In genomic region chr1:156766288-156767100, GRCh38 we compare ENCODE assay signal across 8 cellular contexts. TPM values are rescaled to one million over a fixed set of nuclear protein-coding genes. Genes with fewer than 3 reads are reported as not detected.
A peak's percentile ranks its signal among the peaks of the same experiment; 100 is the strongest.
DNase-seq lines count a peak whose midpoint lies in the region; ATAC-seq and TF ChIP-seq lines count a peak whose summit lies in the region.

No MANE protein-coding gene starts in this region.

- no peaks in the 10 kb centered on the region for H3K27me3 Mint-ChIP-seq in activated CD4-positive, alpha-beta memory T cell treated with anti-CD3 and anti-CD28 coated beads, Interleukin-2, amount 10 ng/mL, durations not matched to agents 7 days and 5 days

- H3K4me3 ChIP-seq in breast epithelium = peak overlapping the region; percentile 86 to 98 (median 95)

- no peak for TF ChIP-seq POLR2A in breast epithelium (IDR thresholded peaks at IDR 0.05)

- intact Hi-C loops in breast epithelium (cut with DNase I; ENCODE audit: low total_unique reads) = no loop called here

- no peaks in the 10 kb centered on the region for H3K9me3 Mint-ChIP-seq in activated CD4-positive, alpha-beta memory T cell treated with anti-CD3 and anti-CD28 coated beads, Interleukin-2, amount 10 ng/mL, durations not matched to agents 7 days and 5 days

- peaks cover 0 to 12% of the 10 kb centered on the region in 2 donors for H3K4me1 ChIP-seq in breast epithelium

- POLR2A ChIA-PET in activated CD4-positive, alpha-beta memory T cell treated with anti-CD3 and anti-CD28 coated beads, Interleukin-2, amount 10 ng/mL, durations not matched to agents 7 days and 5 days (lab: Charles Lee) = interaction anchor here (0.9 to 6.1 kb wide), 18 partner anchors 10 to 265 kb away, joined by 3 to 75 read pairs (median 4); partner anchors contain the start of genes HDGF, ISG20L2, MEF2D and METTL25B

- no peaks in the 10 kb centered on the region for H3K27me3 ChIP-seq in breast epithelium

- H3K4me1 Mint-ChIP-seq in activated CD4-positive, alpha-beta memory T cell treated with anti-CD3 and anti-CD28 coated beads, Interleukin-2, amount 10 ng/mL, durations not matched to agents 7 days and 5 days = peaks cover 36% of the 10 kb centered on the region

- H3K27ac Mint-ChIP-seq in activated CD4-positive, alpha-beta memory T cell treated with anti-CD3 and anti-CD28 coated beads, Interleukin-2, amount 10 ng/mL, durations not matched to agents 7 days and 5 days = no peak overlapping the region

- H3K36me3 Mint-ChIP-seq in activated CD4-positive, alpha-beta memory T cell treated with anti-CD3 and anti-CD28 coated beads, Interleukin-2, amount 10 ng/mL, durations not matched to agents 7 days and 5 days (ENCODE audit: low read depth) = peaks cover 25% of the 10 kb centered on the region

- TF ChIP-seq CTCF in C4-2B (conservative IDR thresholded peaks at IDR 0.05) (no peak), breast epithelium (IDR thresholded peaks at IDR 0.05) (no peak)

- peak overlapping the region; percentile 89 for H3K27ac ChIP-seq in C4-2B
- peak overlapping the region; percentile 87 to 96 for H3K27ac ChIP-seq in breast epithelium

- peak; percentile 28 for ATAC-seq in GM19395 (IDR thresholded peaks at IDR 0.05; ENCODE audit: unreplicated experiment)

- DNase-seq in HT-29 (ENCODE audit: low spot score) (peak; percentile 63), breast epithelium (ENCODE audit: low spot score in 2 of 2) (no peak), lung microvascular endothelial cell (ENCODE audit: low read depth in 2 of 2) (peak; percentile 29 to 37), DMS114 treated with DMSO at 0.1 percent for 48 hours (lab: John Stamatoyannopoulos, UW; ENCODE audit: unreplicated experiment) (no peak)
- no peak for DNase-seq in stimulated activated CD4-positive, alpha-beta T cell treated with anti-CD3 and anti-CD28 coated beads, Interleukin-4, amount 100 ng/mL, for 4 hours
- DNase-seq in activated CD4-positive, alpha-beta memory T cell treated with anti-CD3 and anti-CD28 coated beads, Interleukin-2, amount 10 ng/mL, durations not matched to agents 7 days and 5 days = no peak

- no peak overlapping the region for H3K4me3 Mint-ChIP-seq in activated CD4-positive, alpha-beta memory T cell treated with anti-CD3 and anti-CD28 coated beads, Interleukin-2, amount 10 ng/mL, durations not matched to agents 7 days and 5 days

- no peaks in the 10 kb centered on the region for H3K36me3 ChIP-seq in breast epithelium

- H3K9me3 ChIP-seq in breast epithelium = no peaks in the 10 kb centered on the region

- CTCF ChIA-PET in activated CD4-positive, alpha-beta memory T cell treated with anti-CD3 and anti-CD28 coated beads, Interleukin-2, amount 10 ng/mL, durations not matched to agents 7 days and 5 days (lab: Charles Lee) = interaction anchor here (1.0 to 13.6 kb wide), 9 partner anchors 10 to 265 kb away, joined by 3 to 121 read pairs (median 5); partner anchors contain the start of genes ISG20L2, METTL25B, MRPL24 and NTRK1

RNA-seq across cellular contexts. Expression of gene PRCC, which starts 0.8 kb away (rescaled TPM):
- 61.1 and 61.2 TPM in 2 replicates for total RNA-seq in HT-29 (2014; rRNA removed; shearing (Covaris generic))
- total RNA-seq in breast epithelium (10 to 100 TPM; 21.6 to 35.9 (median 24.9) TPM), lung microvascular endothelial cell (6.8 and 9.3 TPM in 2 replicates)
- 10 to 100 TPM; 61.6 to 74.1 TPM for total RNA-seq in activated CD4-positive, alpha-beta memory T cell treated with anti-CD3 and anti-CD28 coated beads, Interleukin-2, amount 10 ng/mL, durations not matched to agents 7 days and 5 days

RNA-seq across cellular contexts. Expression of gene HDGF, which starts 15.0 kb away (rescaled TPM):
- total RNA-seq in HT-29 (2014; rRNA removed; shearing (Covaris generic)) = 490 and 566 TPM in 2 replicates
- total RNA-seq in breast epithelium (100 to 1,000 TPM; 133 to 178 (median 173) TPM), lung microvascular endothelial cell (88.5 and 94.4 TPM in 2 replicates)
- total RNA-seq in activated CD4-positive, alpha-beta memory T cell treated with anti-CD3 and anti-CD28 coated beads, Interleukin-2, amount 10 ng/mL, durations not matched to agents 7 days and 5 days = 100 to 1,000 TPM; 222 to 229 TPM

RNA-seq across cellular contexts. Expression of gene MRPL24, which starts 25.6 kb away (rescaled TPM):
- 111 and 115 TPM in 2 replicates for total RNA-seq in HT-29 (2014; rRNA removed; shearing (Covaris generic))
- total RNA-seq in breast epithelium (10 to 100 TPM; 36.6 to 63.9 (median 63.8) TPM), lung microvascular endothelial cell (40.3 TPM in 2 replicates)
- 10 to 100 TPM; 40.3 to 43.8 TPM for total RNA-seq in activated CD4-positive, alpha-beta memory T cell treated with anti-CD3 and anti-CD28 coated beads, Interleukin-2, amount 10 ng/mL, durations not matched to agents 7 days and 5 days

RNA-seq across cellular contexts. Expression of gene ISG20L2, which starts 37.9 kb away (rescaled TPM):
- total RNA-seq in HT-29 (2014; rRNA removed; shearing (Covaris generic)) = 30.8 and 33.2 TPM in 2 replicates
- total RNA-seq in breast epithelium = 10 to 100 TPM; 13.6 to 25.2 (median 21.0) TPM
- total RNA-seq in lung microvascular endothelial cell = 4.4 and 6.3 TPM in 2 replicates
- 10 to 100 TPM; 42.0 to 43.3 TPM for total RNA-seq in activated CD4-positive, alpha-beta memory T cell treated with anti-CD3 and anti-CD28 coated beads, Interleukin-2, amount 10 ng/mL, durations not matched to agents 7 days and 5 days

RNA-seq across cellular contexts. Expression of gene METTL25B, which starts 38.2 kb away (rescaled TPM):
- 30.0 and 30.3 TPM in 2 replicates for total RNA-seq in HT-29 (2014; rRNA removed; shearing (Covaris generic))
- total RNA-seq in breast epithelium (10 to 100 TPM; 15.5 to 41.3 (median 30.2) TPM), lung microvascular endothelial cell (6.5 and 18.3 TPM in 2 replicates)
- total RNA-seq in activated CD4-positive, alpha-beta memory T cell treated with anti-CD3 and anti-CD28 coated beads, Interleukin-2, amount 10 ng/mL, durations not matched to agents 7 days and 5 days = 10 to 100 TPM; 40.3 to 44.3 TPM

Comparison
In these comparisons a context has a peak if more than half of its experiments do, and no peak if none do; other contexts are left out.
1. DNase-seq: peak in HT-29 (single experiment) and lung microvascular endothelial cell (2 of 2); none in breast epithelium (0 of 2), stimulated activated CD4-positive, alpha-beta T cell treated with anti-CD3 and anti-CD28 coated beads, Interleukin-4, amount 100 ng/mL, for 4 hours (0 of 2), DMS114 treated with DMSO at 0.1 percent for 48 hours (single experiment) and activated CD4-positive, alpha-beta memory T cell treated with anti-CD3 and anti-CD28 coated beads, Interleukin-2, amount 10 ng/mL, durations not matched to agents 7 days and 5 days (single experiment).